In the genomic region with DNA sequence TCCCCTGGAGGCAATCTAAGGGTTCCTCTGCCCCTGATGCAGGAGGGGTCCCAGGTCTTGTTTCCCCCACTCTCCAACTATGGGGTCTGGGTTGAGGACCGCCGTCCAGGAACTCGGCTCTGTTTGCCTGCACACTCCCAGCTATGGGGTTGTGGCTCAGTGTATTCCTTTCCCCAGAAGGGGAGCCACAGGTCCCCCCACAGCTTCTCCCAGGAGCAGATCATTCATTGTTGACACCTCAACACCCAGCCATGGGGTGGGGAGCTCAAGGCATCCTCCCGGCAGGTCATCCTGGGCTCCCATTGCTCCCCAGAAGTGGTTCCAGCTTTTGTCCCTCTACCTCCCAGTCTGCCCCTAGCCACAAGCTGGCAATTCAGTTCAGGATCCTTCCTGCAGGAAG, we compare ENCODE assay signal across 8 cellular contexts. TPM values are rescaled to one million over a fixed set of nuclear protein-coding genes. Genes with fewer than 3 reads are reported as not detected.
DNase-seq lines count a peak whose midpoint lies in the region; ATAC-seq and TF ChIP-seq lines count a peak whose summit lies in the region.

No MANE protein-coding gene starts in this region.

- H3K27ac ChIP-seq in RWPE2 (ENCODE audit: poor library complexity, severe bottlenecking), result peak overlapping the region; percentile 45
- H3K27ac ChIP-seq in foreskin keratinocyte, result no peak overlapping the region

- H3K4me1 ChIP-seq in RWPE2 (ENCODE audit: insufficient read depth, poor library complexity, severe bottlenecking), result no peaks in the 10 kb centered on the region
- H3K4me1 ChIP-seq in foreskin keratinocyte, result peaks cover 7% of the 10 kb centered on the region

- H3K9me3 ChIP-seq in RWPE2 (ENCODE audit: severe bottlenecking), result no peaks in the 10 kb centered on the region

- no peaks in the 10 kb centered on the region for H3K27me3 ChIP-seq in RWPE2 (ENCODE audit: insufficient read depth, poor library complexity, severe bottlenecking)
- H3K27me3 ChIP-seq in foreskin keratinocyte, result no peaks in the 10 kb centered on the region

- H3K36me3 Mint-ChIP-seq in CD14-positive monocyte (peaks cover 4 to 5% of the 10 kb centered on the region in 2 donors), osteocyte (ENCODE audit: unreplicated experiment) (peaks cover 7% of the 10 kb centered on the region)

- H3K27ac Mint-ChIP-seq in CD14-positive monocyte (peak overlapping the region in 1 of 7 donors; percentile 58), osteocyte (ENCODE audit: unreplicated experiment) (peak overlapping the region; percentile 89)

- peak overlapping the region; percentile 42 for H3K4me3 ChIP-seq in RWPE2 (ENCODE audit: severe bottlenecking)
- H3K4me3 ChIP-seq in epithelial cell of proximal tubule (ENCODE audit: low read depth, low read length), result peak overlapping the region; percentile 71

- no peak for DNase-seq in CD14-positive monocyte (ENCODE audit: low spot score)
- no peak for DNase-seq in RWPE2 (ENCODE audit: low spot score)
- no peak for DNase-seq in epithelial cell of proximal tubule (ENCODE audit: low read depth)
- no peak for DNase-seq in osteocyte (ENCODE audit: extremely low spot score, unreplicated experiment)
- no peak for DNase-seq in effector CD8-positive, alpha-beta T cell (lab: John Stamatoyannopoulos, UW)
- no peak for DNase-seq in DMS53 (lab: John Stamatoyannopoulos, UW)
- DNase-seq in foreskin keratinocyte, result no peak

- H3K36me3 ChIP-seq in RWPE2 (ENCODE audit: low read depth), result no peaks in the 10 kb centered on the region

- peaks cover 0 to 11% (median 4%) of the 10 kb centered on the region in 7 donors for H3K9me3 Mint-ChIP-seq in CD14-positive monocyte
- H3K9me3 Mint-ChIP-seq in osteocyte (ENCODE audit: unreplicated experiment), result no peaks in the 10 kb centered on the region

- H3K4me1 Mint-ChIP-seq in CD14-positive monocyte (peaks cover 15% of the 10 kb centered on the region), osteocyte (ENCODE audit: unreplicated experiment) (peaks cover 30% of the 10 kb centered on the region)

- peak; percentile 40; the same call in 2 of the 3 replicates for ATAC-seq in RWPE2 (ENCODE audit: low read depth)
- ATAC-seq in GM21515 (IDR thresholded peaks at IDR 0.05; ENCODE audit: unreplicated experiment), result no peak
- ATAC-seq in foreskin keratinocyte, result no peak

- H3K4me3 Mint-ChIP-seq in CD14-positive monocyte (peak overlapping the region; percentile 60 to 80), osteocyte (ENCODE audit: unreplicated experiment) (peak overlapping the region; percentile 80)

- no peak for TF ChIP-seq CTCF in CD14-positive monocyte (IDR thresholded peaks at IDR 0.05)
- TF ChIP-seq CTCF in RWPE2 (IDR thresholded peaks at IDR 0.05; ENCODE audit: poor library complexity, severe bottlenecking), result no peak
- TF ChIP-seq CTCF in epithelial cell of proximal tubule (conservative IDR thresholded peaks at IDR 0.05; ENCODE audit: low read depth, low read length), result no peak
- TF ChIP-seq CTCF in osteocyte (IDR thresholded peaks at IDR 0.05), result no peak
- TF ChIP-seq CTCF in foreskin keratinocyte (conservative IDR thresholded peaks at IDR 0.05), result no peak

- H3K27me3 Mint-ChIP-seq in CD14-positive monocyte (ENCODE audit: low read depth in 3 of 3) (peaks cover 34 to 42% (median 35%) of the 10 kb centered on the region in 3 donors), osteocyte (ENCODE audit: unreplicated experiment) (no peaks in the 10 kb centered on the region)

- intact Hi-C loops in CD14-positive monocyte (cut with micrococcal nuclease), result no loop called here

RNA-seq across cellular contexts. Expression of a gene that starts 1.0 kb away (rescaled TPM):
- polyA plus RNA-seq in CD14-positive monocyte (1 to 10 TPM in 1 of 2 donors, under 1 TPM in 1; 0.41 to 1.0 TPM), foreskin keratinocyte (42.4 and 45.9 TPM in 2 replicates)
- total RNA-seq in epithelial cell of proximal tubule (29.5 and 80.8 TPM in 2 replicates), osteocyte (84.4 and 93.5 TPM in 2 replicates), foreskin keratinocyte (22.5 and 23.7 TPM in 2 replicates)

RNA-seq across cellular contexts. Expression of a gene that starts 5.5 kb away (rescaled TPM):
- 10 to 100 TPM; 32.8 to 34.3 TPM for polyA plus RNA-seq in CD14-positive monocyte
- total RNA-seq in epithelial cell of proximal tubule, result 3.6 and 8.7 TPM in 2 replicates
- total RNA-seq in osteocyte, result 33.3 and 39.2 TPM in 2 replicates
- 8.2 and 8.6 TPM in 2 replicates for total RNA-seq in foreskin keratinocyte
- polyA plus RNA-seq in foreskin keratinocyte, result 12.3 and 12.9 TPM in 2 replicates

RNA-seq across cellular contexts. Expression of a gene that starts 18.6 kb away (rescaled TPM):
- 10 to 100 TPM; 11.2 to 14.4 TPM for polyA plus RNA-seq in CD14-positive monocyte
- total RNA-seq in epithelial cell of proximal tubule, result 123 and 129 TPM in 2 replicates
- total RNA-seq in osteocyte, result 107 and 129 TPM in 2 replicates
- total RNA-seq in foreskin keratinocyte, result 82.3 and 85.4 TPM in 2 replicates
- 60.6 and 66.8 TPM in 2 replicates for polyA plus RNA-seq in foreskin keratinocyte

RNA-seq across cellular contexts. Expression of a gene that starts 28.0 kb away (rescaled TPM):
- 1 to 10 TPM; 1.4 to 3.0 TPM for polyA plus RNA-seq in CD14-positive monocyte
- total RNA-seq in epithelial cell of proximal tubule, result 1.6 and 6.2 TPM in 2 replicates
- 2.1 and 2.5 TPM in 2 replicates for total RNA-seq in osteocyte
- 1.9 and 2.0 TPM in 2 replicates for total RNA-seq in foreskin keratinocyte
- 2.3 and 3.3 TPM in 2 replicates for polyA plus RNA-seq in foreskin keratinocyte
